In the genomic region with DNA sequence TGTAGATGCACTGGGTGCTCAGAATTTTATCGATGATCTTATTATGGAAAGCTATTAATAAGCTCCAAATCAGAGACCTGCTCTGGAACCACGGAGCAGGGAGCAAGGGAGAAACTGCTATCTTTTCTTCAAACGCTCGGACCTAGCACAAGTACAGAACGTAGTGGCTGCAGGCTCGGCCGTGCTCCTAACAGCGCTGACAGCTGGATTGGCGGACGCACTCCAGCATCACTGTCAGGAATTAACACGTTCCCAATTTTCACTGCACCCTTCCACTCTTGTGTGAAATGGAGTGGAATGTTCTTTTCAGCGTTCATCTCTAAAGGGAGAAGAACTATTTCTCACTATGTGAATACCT, we compare ENCODE assay signal across 8 cellular contexts.
A peak's percentile ranks its signal among the peaks of the same experiment; 100 is the strongest.
DNase-seq lines count a peak whose midpoint lies in the region; ATAC-seq and TF ChIP-seq lines count a peak whose summit lies in the region.

No MANE protein-coding gene starts in this region.

- H3K36me3 ChIP-seq in RWPE2 (ENCODE audit: low read depth) (no peaks in the 10 kb centered on the region), neural progenitor cell (no peaks in the 10 kb centered on the region)

- H3K27ac ChIP-seq in RWPE2 (ENCODE audit: poor library complexity, severe bottlenecking) (no peak overlapping the region), neural progenitor cell (no peak overlapping the region)

- no peak overlapping the region for H2AFZ ChIP-seq in neural progenitor cell (replicated peaks)

- ATAC-seq in RWPE2 (ENCODE audit: low read depth) (peak; percentile 17; the same call in 2 of the 3 replicates), GM21390 (IDR thresholded peaks at IDR 0.05; ENCODE audit: unreplicated experiment) (no peak)

- DNase-seq in DMS79 treated with DMSO at 0.1 percent for 48 hours (lab: John Stamatoyannopoulos, UW) = peak; percentile 22
- DNase-seq in DMS79 (lab: John Stamatoyannopoulos, UW) = no peak
- no peak for DNase-seq in RWPE2 (ENCODE audit: low spot score)
- DNase-seq in fibroblast of gingiva (ENCODE audit: low read depth) = peak; percentile 19
- peak; percentile 63 for DNase-seq in neural progenitor cell (ENCODE audit: low spot score)
- DNase-seq in HT-29 (ENCODE audit: low spot score) = no peak
- no peak for DNase-seq in activated gamma-delta T cell (lab: John Stamatoyannopoulos, UW)

- H3K4me1 Mint-ChIP-seq in neural progenitor cell = peaks cover 18% of the 10 kb centered on the region

- H3K9me3 ChIP-seq in RWPE2 (ENCODE audit: severe bottlenecking) (no peaks in the 10 kb centered on the region), neural progenitor cell (ENCODE audit: low read depth) (no peaks in the 10 kb centered on the region)

- H3K9me3 Mint-ChIP-seq in neural progenitor cell = no peaks in the 10 kb centered on the region

- no peaks in the 10 kb centered on the region for H3F3A ChIP-seq in neural progenitor cell (ENCODE audit: low read depth)

- H3K27me3 ChIP-seq in RWPE2 (ENCODE audit: insufficient read depth, poor library complexity, severe bottlenecking) (no peaks in the 10 kb centered on the region), neural progenitor cell (peaks cover 59% of the 10 kb centered on the region)

- no peaks in the 10 kb centered on the region for H4K20me1 ChIP-seq in neural progenitor cell (ENCODE audit: low read depth)

- H3K79me2 ChIP-seq in neural progenitor cell (ENCODE audit: low read depth) = no peaks in the 10 kb centered on the region

- no peak overlapping the region for H3K9ac ChIP-seq in neural progenitor cell

- TF ChIP-seq CTCF in RWPE2 (IDR thresholded peaks at IDR 0.05; ENCODE audit: poor library complexity, severe bottlenecking) (no peak), neural progenitor cell (IDR thresholded peaks at IDR 0.05) (no peak)

- peaks cover 34% of the 10 kb centered on the region for H3K27me3 Mint-ChIP-seq in neural progenitor cell (ENCODE audit: insufficient read depth, low read depth)

- H3K4me3 Mint-ChIP-seq in neural progenitor cell = peak overlapping the region; percentile 76

- no peak overlapping the region for H3K27ac Mint-ChIP-seq in neural progenitor cell

- peak overlapping the region; percentile 96 for H3K4me2 ChIP-seq in neural progenitor cell

- H3K4me1 ChIP-seq in RWPE2 (ENCODE audit: insufficient read depth, poor library complexity, severe bottlenecking) (no peaks in the 10 kb centered on the region), neural progenitor cell (peaks cover 6% of the 10 kb centered on the region)

- H3K36me3 Mint-ChIP-seq in neural progenitor cell = no peaks in the 10 kb centered on the region

- H3K4me3 ChIP-seq in RWPE2 (ENCODE audit: severe bottlenecking) (peak overlapping the region; percentile 43), neural progenitor cell (peak overlapping the region; percentile 57)

Comparison
In these comparisons a context has a peak if more than half of its experiments do, and no peak if none do; other contexts are left out.
1. DNase-seq: peak in DMS79 treated with DMSO at 0.1 percent for 48 hours (single experiment), fibroblast of gingiva (single experiment) and neural progenitor cell (single experiment); none in DMS79 (single experiment), RWPE2 (single experiment), HT-29 (single experiment) and activated gamma-delta T cell (single experiment).